14 cellular contexts compared by ENCODE assay signal in the genomic region with DNA sequence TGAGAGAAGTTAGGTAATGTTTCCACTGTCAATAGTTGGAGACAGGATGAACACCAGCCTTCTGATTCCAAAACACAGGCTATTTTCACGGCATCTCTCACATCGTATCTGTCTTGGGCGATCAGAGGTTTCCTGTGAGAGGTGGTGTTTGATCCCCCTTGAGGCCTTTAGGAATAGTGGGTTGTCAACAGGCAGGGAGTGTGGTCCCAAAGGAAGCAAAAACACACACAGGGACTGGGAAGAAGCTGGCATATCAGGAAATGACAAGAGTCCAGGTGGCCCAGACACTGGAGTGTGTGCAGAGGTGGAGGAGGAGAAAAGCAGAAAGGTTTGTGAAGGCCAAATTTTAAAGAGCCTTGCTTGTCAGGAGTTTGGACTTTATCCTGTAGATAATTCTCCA. TPM values are rescaled to one million over a fixed set of nuclear protein-coding genes. Genes with fewer than 3 reads are reported as not detected.
DNase-seq lines count a peak whose midpoint lies in the region; ATAC-seq and TF ChIP-seq lines count a peak whose summit lies in the region.
"Had no signal": no experiment of that assay in that cellular context is flagged by ENCODE, and none has a peak within 500 bp of the region (broad histone marks: within the 10 kb centered on the region; RNA-seq: fewer than 3 reads in every experiment).

No MANE protein-coding gene starts in this region.

- WGBS in trophoblast cell (ENCODE audit: extremely low coverage, insufficient coverage, insufficient read length) = no CpG with 5 or more reads among the region's 3 CpGs

- H4K8ac ChIP-seq in trophoblast cell (ENCODE audit: low read depth, low read length) = no peak overlapping the region

- no peak for ATAC-seq in left lobe of liver

- H3K4me2 ChIP-seq in trophoblast cell (ENCODE audit: low read length) = no peak overlapping the region

- H3K79me2 ChIP-seq in trophoblast cell (ENCODE audit: control insufficient read depth, insufficient read depth, low read length, poor library complexity) = no peaks in the 10 kb centered on the region

- no peaks in the 10 kb centered on the region for H3K27me3 ChIP-seq in trophoblast cell (ENCODE audit: insufficient read depth, low read length)

- no peak overlapping the region for H3K23ac ChIP-seq in trophoblast cell (ENCODE audit: low read length)

- H2BK12ac ChIP-seq in trophoblast cell (ENCODE audit: low read length) = peak overlapping the region; percentile 30

- no peak overlapping the region for H3K18ac ChIP-seq in trophoblast cell (ENCODE audit: low read length)

- POLR2A ChIA-PET in HEK293T (lab: Yijun Ruan, JAX) = no interaction called here

- CTCF ChIA-PET in HEK293T (lab: Yijun Ruan, JAX) = interaction anchor here (0.5 to 1.7 kb wide), 3 partner anchors 9 to 157 kb away, joined by 3 to 4 read pairs (median 3); a partner anchor contains a TSS

- no peak overlapping the region for H2BK5ac ChIP-seq in trophoblast cell (ENCODE audit: low read depth, low read length, poor library complexity)

- H3K9ac ChIP-seq in SK-N-MC (ENCODE audit: insufficient read length) = peak overlapping the region; percentile 61
- H3K9ac ChIP-seq in trophoblast cell (ENCODE audit: low read length) = no peak overlapping the region

- peak overlapping the region; percentile 62 for H3K4me3 ChIP-seq in SK-N-MC
- no peak overlapping the region for H3K4me3 ChIP-seq in trophoblast cell (ENCODE audit: low read depth, low read length)

- no peak overlapping the region for H3K4ac ChIP-seq in trophoblast cell (ENCODE audit: low read depth, low read length)

- H2AK5ac ChIP-seq in trophoblast cell (ENCODE audit: low read length) = no peak overlapping the region

- peak; percentile 45 for DNase-seq in NCI-H510A treated with DMSO at 0.1 percent for 48 hours (lab: John Stamatoyannopoulos, UW)
- DNase-seq in NCI-H510A (lab: John Stamatoyannopoulos, UW) = no peak
- no peak for DNase-seq in SK-N-MC (ENCODE audit: low read depth, low spot score)
- DNase-seq in left lobe of liver (ENCODE audit: low spot score) = peak; percentile 5
- DNase-seq in trophoblast cell = no peak
- no peak for DNase-seq in HEK293T (ENCODE audit: extremely low spot score)
- no peak for DNase-seq in HuH-7.5 (ENCODE audit: low spot score)
- DNase-seq in Kasumi-1 (lab: John Stamatoyannopoulos, UW) = no peak
- DNase-seq: 8988T, NCI-H1436 treated with DMSO at 0.1 percent for 48 hours, NCI-H2081, NCI-H345, SHP77 had no signal

- H2AFZ ChIP-seq in trophoblast cell (ENCODE audit: insufficient read depth, low read length, poor library complexity) = no peak overlapping the region

- H4K91ac ChIP-seq in trophoblast cell (ENCODE audit: low read depth, low read length) = no peak overlapping the region

- no peak overlapping the region for H4K12ac ChIP-seq in trophoblast cell (ENCODE audit: low read depth, low read length)

- peaks cover 9 to 13% of the 10 kb centered on the region in 2 experiments for H3K4me1 ChIP-seq in trophoblast cell (ENCODE audit: control insufficient read depth in 1 of 2, insufficient read depth in 2 of 2, low read length in 2 of 2)

- H3K36me3 ChIP-seq in SK-N-MC (ENCODE audit: insufficient read depth, low read length) (peaks cover 4% of the 10 kb centered on the region; the same call in 1 of the 2 replicates), trophoblast cell (ENCODE audit: control insufficient read depth in 1 of 2, insufficient read depth in 2 of 2, low read length in 2 of 2) (no peaks in the 10 kb centered on the region)

- no peaks in the 10 kb centered on the region for H3K9me3 ChIP-seq in SK-N-MC (ENCODE audit: low read depth, low read length)
- no peaks in the 10 kb centered on the region for H3K9me3 ChIP-seq in trophoblast cell (ENCODE audit: insufficient read depth, low read depth, low read length)

- peak overlapping the region; percentile 87 for H3K27ac ChIP-seq in SK-N-MC
- no peak overlapping the region for H3K27ac ChIP-seq in trophoblast cell (ENCODE audit: low read depth, low read length)
- H3K27ac ChIP-seq: C4-2B had no signal

- H3K79me1 ChIP-seq in trophoblast cell (ENCODE audit: low read length) = peaks cover 10% of the 10 kb centered on the region

- H2BK120ac ChIP-seq in trophoblast cell (ENCODE audit: insufficient read depth, low read length, poor library complexity) = no peak overlapping the region

- H3K14ac ChIP-seq in trophoblast cell (ENCODE audit: low read length) = no peak overlapping the region

TF ChIP-seq in HEK293T, 16 proteins besides CTCF, POLR2A, EP300 and RAD21:
- TF ChIP-seq ELF4 (IDR thresholded peaks at IDR 0.05) (no peak), FOXM1 (IDR thresholded peaks at IDR 0.05; ENCODE audit: borderline replicate concordance) (no peak), FOXK2 (IDR thresholded peaks at IDR 0.05) (no peak), L3MBTL2 (conservative IDR thresholded peaks at IDR 0.05) (no peak), ARNT (IDR thresholded peaks at IDR 0.05) (no peak), ZNF384 (IDR thresholded peaks at IDR 0.05) (no peak), NFRKB (IDR thresholded peaks at IDR 0.05) (no peak)
- TF ChIP-seq, protein P1, sequence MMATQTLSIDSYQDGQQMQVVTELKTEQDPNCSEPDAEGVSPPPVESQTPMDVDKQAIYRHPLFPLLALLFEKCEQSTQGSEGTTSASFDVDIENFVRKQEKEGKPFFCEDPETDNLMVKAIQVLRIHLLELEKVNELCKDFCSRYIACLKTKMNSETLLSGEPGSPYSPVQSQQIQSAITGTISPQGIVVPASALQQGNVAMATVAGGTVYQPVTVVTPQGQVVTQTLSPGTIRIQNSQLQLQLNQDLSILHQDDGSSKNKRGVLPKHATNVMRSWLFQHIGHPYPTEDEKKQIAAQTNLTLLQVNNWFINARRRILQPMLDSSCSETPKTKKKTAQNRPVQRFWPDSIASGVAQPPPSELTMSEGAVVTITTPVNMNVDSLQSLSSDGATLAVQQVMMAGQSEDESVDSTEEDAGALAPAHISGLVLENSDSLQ (IDR thresholded peaks at IDR 0.05) = no peak

RNA-seq across cellular contexts. Expression of a gene that starts 6.6 kb away (rescaled TPM):
- 12.0 TPM for total RNA-seq in left lobe of liver
- polyA plus RNA-seq in trophoblast cell (2013) = 28.9 and 31.1 TPM in 2 replicates

Comparison
In these comparisons a context has a peak if more than half of its experiments do, and no peak if none do; other contexts are left out.
1. DNase-seq: peak in NCI-H510A treated with DMSO at 0.1 percent for 48 hours (single experiment) and left lobe of liver (single experiment); none in NCI-H510A (single experiment), SK-N-MC (single experiment), trophoblast cell (0 of 2), HEK293T (single experiment), HuH-7.5 (single experiment) and Kasumi-1 (0 of 2).